In genomic region chr17:45490615-45491433, GRCh38 we compare ENCODE assay signal across 8 cellular contexts. TPM values are rescaled to one million over a fixed set of nuclear protein-coding genes. Genes with fewer than 3 reads are reported as not detected.
A peak's percentile ranks its signal among the peaks of the same experiment; 100 is the strongest.
DNase-seq lines count a peak whose midpoint lies in the region; ATAC-seq and TF ChIP-seq lines count a peak whose summit lies in the region.
"Not testable (repeated sequence)": the region's sequence is repeated elsewhere in the genome, so short reads cannot be mapped to it uniquely, and the experiment has no call there.

Gene PLEKHM1, minus strand, starts transcription at chr17:45490721. Its CDS starts 8,237 bp downstream, at chr17:45482484.

- not testable (repeated sequence) for H3K27me3 ChIP-seq in smooth muscle cell (ENCODE audit: low read depth)

- under 1% methylated on average over 50 of the region's 59 CpGs for WGBS in smooth muscle cell (ENCODE audit: low lambda C conversion rate)

- H3K36me3 ChIP-seq in smooth muscle cell (ENCODE audit: low read depth) = not testable (repeated sequence)

- peak within 1 kb of the TSS; percentile 91 to 95 (median 93) for H3K4me3 Mint-ChIP-seq in immature natural killer cell

- H3K27me3 Mint-ChIP-seq in immature natural killer cell (ENCODE audit: low read depth in 3 of 3) = not testable (repeated sequence)

- H3K9me3 ChIP-seq in smooth muscle cell (replicated peaks; ENCODE audit: low read depth) = not testable (repeated sequence)

- TF ChIP-seq CTCF in smooth muscle cell (IDR thresholded peaks at IDR 0.05; ENCODE audit: borderline replicate concordance, insufficient read depth, poor library complexity, severe bottlenecking) = not testable (repeated sequence)

- H4K20me1 ChIP-seq in smooth muscle cell (ENCODE audit: low read depth) = not testable (repeated sequence)

- peak within 1 kb of the TSS; percentile 90 to 97 (median 96) for H3K27ac Mint-ChIP-seq in immature natural killer cell

- H3F3A ChIP-seq in smooth muscle cell (ENCODE audit: low read depth) = not testable (repeated sequence)

- ATAC-seq in GM19023 (IDR thresholded peaks at IDR 0.05; ENCODE audit: unreplicated experiment) (peak; percentile 96), HG03159 (IDR thresholded peaks at IDR 0.05; ENCODE audit: unreplicated experiment) (peak; percentile 92)

- H3K36me3 Mint-ChIP-seq in immature natural killer cell = not testable (repeated sequence)

- peak within 1 kb of the TSS; percentile 90 for H2AFZ ChIP-seq in smooth muscle cell (ENCODE audit: low read depth)

- peak within 1 kb of the TSS; percentile 83 for H3K9ac ChIP-seq in smooth muscle cell (ENCODE audit: low read depth)

- H3K4me1 Mint-ChIP-seq in immature natural killer cell = peaks cover 29 to 30% of the 10 kb centered on the region in 2 donors

- not testable (repeated sequence) for H3K4me1 ChIP-seq in smooth muscle cell (ENCODE audit: low read depth)

- DNase-seq in AG08396 (ENCODE audit: low spot score) (peak; percentile 79), NCI-H226 (peak; percentile 79), caudate nucleus (lab: John Stamatoyannopoulos, UW) (peak in 59 of 61 donors; percentile 18 to 85 (median 68)), immature natural killer cell (peak; percentile 86 to 88 (median 87)), smooth muscle cell (lab: John Stamatoyannopoulos, UW; ENCODE audit: unreplicated experiment) (peak; percentile 24)
- peak; percentile 66 for DNase-seq in activated CD4-positive, CD25-positive, alpha-beta regulatory T cell treated with anti-CD3 and anti-CD28 coated beads, Interleukin-2, amount 50 U/mL, for 16 hours (ENCODE audit: low read depth, low spot score)

- H3K4me2 ChIP-seq in smooth muscle cell = peak within 1 kb of the TSS; percentile 94

- H3K9me3 Mint-ChIP-seq in immature natural killer cell = not testable (repeated sequence)

- H3K4me3 ChIP-seq in smooth muscle cell = peak within 1 kb of the TSS; percentile 76

- H3K27ac ChIP-seq in caudate nucleus (ENCODE audit: low read depth, low read length) = peak within 1 kb of the TSS; percentile 58
- H3K27ac ChIP-seq in smooth muscle cell (ENCODE audit: low read depth) = not testable (repeated sequence)

- H3K79me2 ChIP-seq in smooth muscle cell (ENCODE audit: low read depth) = not testable (repeated sequence)

RNA-seq across cellular contexts. Expression of gene PLEKHM1, which starts in this region (rescaled TPM):
- polyA plus RNA-seq in immature natural killer cell = 10 to 100 TPM in 2 of 3 donors, 1 to 10 TPM in 1; 7.9 to 34.3 (median 13.6) TPM
- 14.8 and 15.1 TPM in 2 replicates for total RNA-seq in smooth muscle cell
- polyA plus RNA-seq in smooth muscle cell = 8.7 and 9.8 TPM in 2 replicates

Comparison
In these comparisons a context has a peak if more than half of its experiments do, and no peak if none do; other contexts are left out.
1. DNase-seq: peak in every context shown above with its lines; median percentile 87 in immature natural killer cell; 79 in AG08396; 79 in NCI-H226; 68 in caudate nucleus; 66 in activated CD4-positive, CD25-positive, alpha-beta regulatory T cell treated with anti-CD3 and anti-CD28 coated beads, Interleukin-2, amount 50 U/mL, for 16 hours; 24 in smooth muscle cell.